Comparison of ENCODE assay signal across 8 cellular contexts in genomic region chr1:196148367-196148970, GRCh38.
DNase-seq lines count a peak whose midpoint lies in the region; ATAC-seq and TF ChIP-seq lines count a peak whose summit lies in the region.

No MANE protein-coding gene starts in this region.

- WGBS in heart right ventricle, 2 donors = 37 to 41% methylated on average over 3 of the region's 3 CpGs

- H3K4me3 ChIP-seq in heart right ventricle = no peak overlapping the region
- no peak overlapping the region for H3K4me3 ChIP-seq in PC-9

- H3K9me3 Mint-ChIP-seq in activated CD8-positive, alpha-beta memory T cell treated with anti-CD3 and anti-CD28 coated beads, Interleukin-2, amount 10 ng/mL, durations not matched to agents 7 days and 5 days (ENCODE audit: low read depth) = no peaks in the 10 kb centered on the region

- H3K4me2 ChIP-seq in PC-9 = no peak overlapping the region

- H3K4me1 ChIP-seq in heart right ventricle (peaks cover 0 to 8% (median 0%) of the 10 kb centered on the region in 9 donors), PC-9 (replicated peaks; ENCODE audit: insufficient read depth) (no peaks in the 10 kb centered on the region)

- BruUV-seq in PC-9 (replicated peaks; lab: Mats Ljungman, UMichigan) = no TSS peak

- no peak for ATAC-seq in heart right ventricle
- no peak for ATAC-seq in Right ventricle myocardium inferior
- peak; percentile 50 for ATAC-seq in HG03432 (IDR thresholded peaks at IDR 0.05; ENCODE audit: unreplicated experiment)
- ATAC-seq in activated CD8-positive, alpha-beta memory T cell treated with anti-CD3 and anti-CD28 coated beads, Interleukin-2, amount 10 ng/mL, durations not matched to agents 7 days and 5 days = no peak

- CTCF ChIA-PET in PC-9 (lab: Charles Lee) = interaction anchor here (0.5 to 2.0 kb wide), 3 partner anchors 94 to 523 kb away, joined by 3 to 5 read pairs (median 5); no protein-coding TSS in a partner anchor
- CTCF ChIA-PET in activated CD8-positive, alpha-beta memory T cell treated with anti-CD3 and anti-CD28 coated beads, Interleukin-2, amount 10 ng/mL, durations not matched to agents 7 days and 5 days (lab: Charles Lee) = interaction anchor here (0.9 to 2.9 kb wide), 2 partner anchors 513 to 522 kb away, joined by 3 to 18 read pairs; no protein-coding TSS in a partner anchor

- H3K27ac Mint-ChIP-seq in activated CD8-positive, alpha-beta memory T cell treated with anti-CD3 and anti-CD28 coated beads, Interleukin-2, amount 10 ng/mL, durations not matched to agents 7 days and 5 days = no peak overlapping the region

- no peaks in the 10 kb centered on the region for H3K4me1 Mint-ChIP-seq in activated CD8-positive, alpha-beta memory T cell treated with anti-CD3 and anti-CD28 coated beads, Interleukin-2, amount 10 ng/mL, durations not matched to agents 7 days and 5 days

- H3K79me2 ChIP-seq in PC-9 (ENCODE audit: low read depth) = no peaks in the 10 kb centered on the region

- no peaks in the 10 kb centered on the region for H3K27me3 ChIP-seq in heart right ventricle
- no peaks in the 10 kb centered on the region for H3K27me3 ChIP-seq in PC-9 (ENCODE audit: insufficient read depth, low read depth)

- no peak overlapping the region for H3K4me3 Mint-ChIP-seq in activated CD8-positive, alpha-beta memory T cell treated with anti-CD3 and anti-CD28 coated beads, Interleukin-2, amount 10 ng/mL, durations not matched to agents 7 days and 5 days

- intact Hi-C loops in heart right ventricle (cut with DNase I) = loop anchor here in 8 of 10 donors (2.0 to 10.0 kb wide), 8 partner anchors 156 to 516 kb away; partner anchors contain the start of gene CFH (in 1 of the 8)
- intact Hi-C loops in Right ventricle myocardium inferior (cut with DNase I) = loop anchor here (5.0 kb wide), 2 partner anchors 164 to 514 kb away; no protein-coding TSS in a partner anchor
- intact Hi-C loops in PC-9 (cut with micrococcal nuclease; ENCODE audit: unreplicated experiment) = loop anchor here (2.0 to 10.0 kb wide), 3 partner anchors 160 to 512 kb away; no protein-coding TSS in a partner anchor

- H3K9me3 ChIP-seq in heart right ventricle (no peaks in the 10 kb centered on the region), PC-9 (ENCODE audit: insufficient read depth, low read depth) (no peaks in the 10 kb centered on the region)

- H3K27me3 Mint-ChIP-seq in activated CD8-positive, alpha-beta memory T cell treated with anti-CD3 and anti-CD28 coated beads, Interleukin-2, amount 10 ng/mL, durations not matched to agents 7 days and 5 days = no peaks in the 10 kb centered on the region

- no peaks in the 10 kb centered on the region for H3K9me2 ChIP-seq in PC-9 (ENCODE audit: insufficient read depth)

- H3K36me3 ChIP-seq in heart right ventricle (no peaks in the 10 kb centered on the region), PC-9 (ENCODE audit: low read depth) (no peaks in the 10 kb centered on the region)

- DNase-seq in heart right ventricle (no peak), Right ventricle myocardium inferior (ENCODE audit: missing footprints) (no peak), PC-9 (no peak), fibroblast of gingiva (ENCODE audit: low read depth) (peak; percentile 36), smooth muscle cell of the brain vasculature (ENCODE audit: low read depth, low spot score) (peak; percentile 32)
- no peak for DNase-seq in activated CD8-positive, alpha-beta memory T cell treated with anti-CD3 and anti-CD28 coated beads, Interleukin-2, amount 10 ng/mL, durations not matched to agents 7 days and 5 days
- no peak for DNase-seq in activated CD4-positive, alpha-beta T cell treated with anti-CD3 and anti-CD28 coated beads, Interleukin-2, amount 50 U/mL, for 1 hour

- no peak overlapping the region for H3K27ac ChIP-seq in heart right ventricle
- no peak overlapping the region for H3K27ac ChIP-seq in PC-9

- H2AFZ ChIP-seq in PC-9 = no peak overlapping the region

- no peaks in the 10 kb centered on the region for H4K20me1 ChIP-seq in PC-9 (ENCODE audit: insufficient read depth)

- POLR2A ChIA-PET in PC-9 (lab: Charles Lee; ENCODE audit: unreplicated experiment) = no interaction called here

- TF ChIP-seq CTCF in heart right ventricle (IDR thresholded peaks at IDR 0.05) = peak; percentile 37 to 75 (median 62)
- peak; percentile 76 for TF ChIP-seq CTCF in PC-9 (conservative IDR thresholded peaks at IDR 0.05)

- H3F3A ChIP-seq in PC-9 (ENCODE audit: insufficient read depth, low read depth) = no peaks in the 10 kb centered on the region

- no peaks in the 10 kb centered on the region for H3K36me3 Mint-ChIP-seq in activated CD8-positive, alpha-beta memory T cell treated with anti-CD3 and anti-CD28 coated beads, Interleukin-2, amount 10 ng/mL, durations not matched to agents 7 days and 5 days

Comparison
In these comparisons a context has a peak if more than half of its experiments do, and no peak if none do; other contexts are left out.
1. DNase-seq: peak in fibroblast of gingiva (single experiment) and smooth muscle cell of the brain vasculature (single experiment); none in heart right ventricle (0 of 2), Right ventricle myocardium inferior (single experiment), PC-9 (0 of 2), activated CD8-positive, alpha-beta memory T cell treated with anti-CD3 and anti-CD28 coated beads, Interleukin-2, amount 10 ng/mL, durations not matched to agents 7 days and 5 days (single experiment) and activated CD4-positive, alpha-beta T cell treated with anti-CD3 and anti-CD28 coated beads, Interleukin-2, amount 50 U/mL, for 1 hour (single experiment).